In the genomic region with DNA sequence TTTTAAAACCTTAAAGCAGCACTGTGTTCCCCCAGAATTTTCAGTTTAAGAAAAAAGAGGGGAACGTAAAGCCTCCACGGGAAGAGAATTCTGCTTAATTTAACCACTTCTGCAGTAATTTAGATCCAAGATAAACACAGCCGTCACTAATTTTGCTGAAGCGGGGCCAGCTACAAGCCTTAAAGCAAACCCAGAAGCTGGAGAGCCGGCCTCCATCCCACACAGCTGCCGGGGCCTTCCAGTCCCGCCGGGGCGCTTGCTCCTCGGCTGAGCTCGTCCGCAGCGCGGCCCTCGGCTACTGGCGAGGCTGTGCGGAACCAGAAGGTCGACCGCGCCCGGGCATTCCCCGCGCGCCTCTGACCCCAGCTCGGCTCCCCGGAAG, we compare ENCODE assay signal across 8 cellular contexts. TPM values are rescaled to one million over a fixed set of nuclear protein-coding genes. Genes with fewer than 3 reads are reported as not detected.
DNase-seq lines count a peak whose midpoint lies in the region; ATAC-seq, FAIRE-seq and TF ChIP-seq lines count a peak whose summit lies in the region.

No MANE protein-coding gene starts in this region.

- H2BK15ac ChIP-seq in IMR-90 (ENCODE audit: low read depth, low read length): no peak overlapping the region

- H2AK9ac ChIP-seq in IMR-90 (replicated peaks; ENCODE audit: low read depth, low read length, poor library complexity): peak overlapping the region; percentile 98

- peaks cover 69% of the 10 kb centered on the region for H3K4me1 Mint-ChIP-seq in CD4-positive, alpha-beta T cell (ENCODE audit: low read depth)

- TF ChIP-seq EP300 in K562 (IDR thresholded peaks at IDR 0.05; ENCODE audit: low read length): no peak

- no peaks in the 10 kb centered on the region for H3K9me3 Mint-ChIP-seq in CD4-positive, alpha-beta T cell

- no peak overlapping the region for H4K91ac ChIP-seq in IMR-90 (ENCODE audit: insufficient read depth, low read depth, low read length)

- H4K20me1 ChIP-seq in IMR-90 (ENCODE audit: insufficient read depth, low read length): peaks cover 55% of the 10 kb centered on the region
- H4K20me1 ChIP-seq in K562 (replicated peaks; ENCODE audit: control insufficient read depth, insufficient read depth, low read length): peaks cover 30% of the 10 kb centered on the region

- H3K4me3 ChIP-seq in IMR-90 (ENCODE audit: insufficient read depth, low read depth, low read length): peak overlapping the region; percentile 98
- peak overlapping the region; percentile 92 for H3K4me3 ChIP-seq in K562
- H3K4me3 ChIP-seq in liver (ENCODE audit: low read depth in 1 of 3, low read length in 3 of 3): peak overlapping the region; percentile 69 to 87 (median 78)
- peak overlapping the region; percentile 89 to 100 (median 95) for H3K4me3 ChIP-seq in thyroid gland (replicated peaks in 1 of 3)

- H3K27ac ChIP-seq in CD4-positive, alpha-beta T cell (ENCODE audit: low read depth, low read length): peak overlapping the region; percentile 87
- H3K27ac ChIP-seq in IMR-90 (ENCODE audit: insufficient read depth, low read length) (peak overlapping the region; percentile 95), K562 (ENCODE audit: extremely low read depth, low read depth, low read length) (peak overlapping the region; percentile 94), liver (ENCODE audit: low read depth in 1 of 2, low read length in 2 of 2) (peak overlapping the region; percentile 99 to 100), thyroid gland (peak overlapping the region; percentile 98 to 99 (median 99))

- H2AK5ac ChIP-seq in IMR-90 (ENCODE audit: low read depth, low read length): no peak overlapping the region; the same call in 1 of the 2 replicates

- no peaks in the 10 kb centered on the region for H3K9me3 ChIP-seq in CD4-positive, alpha-beta T cell (ENCODE audit: control insufficient read depth, low read length)
- H3K9me3 ChIP-seq in IMR-90 (ENCODE audit: control insufficient read depth, insufficient read depth, low read length): no peaks in the 10 kb centered on the region
- H3K9me3 ChIP-seq in K562 (replicated peaks; ENCODE audit: control insufficient read depth, insufficient read depth, low read depth, low read length): no peaks in the 10 kb centered on the region
- H3K9me3 ChIP-seq in liver (ENCODE audit: control insufficient read depth in 4 of 4, low read length in 3 of 4): no peaks in the 10 kb centered on the region
- no peaks in the 10 kb centered on the region for H3K9me3 ChIP-seq in thyroid gland

- no peak for TF ChIP-seq RAD21 in IMR-90 (IDR thresholded peaks at IDR 0.05; ENCODE audit: low read length)
- no peak for TF ChIP-seq RAD21 in K562 (CRISPR knock-in tag; conservative IDR thresholded peaks at IDR 0.05 in 1 of 2, IDR thresholded peaks at IDR 0.05 in 1 of 2)
- TF ChIP-seq RAD21 in liver (IDR thresholded peaks at IDR 0.05): peak in 1 of 2 donors; percentile 4

- POLR2A ChIA-PET in CD4-positive, alpha-beta T cell (lab: Charles Lee): interaction anchor here (0.6 to 3.3 kb wide), 8 partner anchors 9 to 1920 kb away, joined by 3 to 28 read pairs (median 5); a partner anchor contains a TSS
- POLR2A ChIA-PET in IMR-90 (lab: Charles Lee; ENCODE audit: unreplicated experiment): interaction anchor here (0.6 kb wide), 1 partner anchor 253 kb away, joined by 5 read pairs; no protein-coding TSS in a partner anchor
- POLR2A ChIA-PET in K562 (lab: Yijun Ruan, JAX): interaction anchor here (0.6 to 2.8 kb wide), 8 partner anchors 9 to 325 kb away, joined by 3 to 9 read pairs (median 3); no protein-coding TSS in a partner anchor

- no peaks in the 10 kb centered on the region for H3K27me3 ChIP-seq in CD4-positive, alpha-beta T cell (ENCODE audit: control insufficient read depth, insufficient read depth, low read length)
- H3K27me3 ChIP-seq in IMR-90 (ENCODE audit: control insufficient read depth, insufficient read depth, low read length) (no peaks in the 10 kb centered on the region), K562 (ENCODE audit: control insufficient read depth in 2 of 2, insufficient read depth in 2 of 2, low read length in 2 of 2) (no peaks in the 10 kb centered on the region), liver (ENCODE audit: control insufficient read depth in 4 of 4, insufficient read depth in 4 of 4, low read length in 3 of 4) (no peaks in the 10 kb centered on the region), thyroid gland (no peaks in the 10 kb centered on the region)

- H3K27ac Mint-ChIP-seq in CD4-positive, alpha-beta T cell: peak overlapping the region; percentile 84

- CTCF ChIA-PET in CD4-positive, alpha-beta T cell (lab: Charles Lee): interaction anchor here (1.3 kb wide), 1 partner anchor 9 kb away, joined by 3 read pairs; no protein-coding TSS in a partner anchor
- CTCF ChIA-PET in IMR-90 (lab: Yijun Ruan, JAX): interaction anchor here (0.6 to 1.3 kb wide), 2 partner anchors 20 to 135 kb away, joined by 3 to 4 read pairs; no protein-coding TSS in a partner anchor
- CTCF ChIA-PET in K562 (lab: Yijun Ruan, JAX; ENCODE audit: low intra/inter-chr PET ratio): no interaction called here

- in situ Hi-C loops in IMR-90 (cut with MboI; ENCODE audit: low sequenced_read_pairs): no loop called here
- in situ Hi-C loops in K562 (cut with MboI): no loop called here

- TF ChIP-seq POLR2A in IMR-90 (IDR thresholded peaks at IDR 0.05; ENCODE audit: low read depth, low read length) (no peak), K562 (conservative IDR thresholded peaks at IDR 0.05) (no peak), thyroid gland (IDR thresholded peaks at IDR 0.05) (no peak)

- H3K56ac ChIP-seq in IMR-90 (ENCODE audit: extremely low read depth, insufficient read depth, low read length): peak overlapping the region; percentile 73

- no TSS peak for BruUV-seq in IMR-90 (replicated peaks; lab: Mats Ljungman, UMichigan)
- no TSS peak for BruUV-seq in K562 (replicated peaks; lab: Mats Ljungman, UMichigan)

- no peak overlapping the region for H4K5ac ChIP-seq in IMR-90 (ENCODE audit: low read depth, low read length)

- H3K79me1 ChIP-seq in IMR-90 (ENCODE audit: low read depth in 1 of 2, low read length in 2 of 2): peaks cover 11 to 43% of the 10 kb centered on the region in 2 experiments

- H3K23ac ChIP-seq in IMR-90 (ENCODE audit: low read depth, low read length): peak overlapping the region; percentile 64; the same call in 1 of the 2 replicates

- H3K9ac ChIP-seq in IMR-90 (ENCODE audit: low read depth, low read length): peak overlapping the region; percentile 75
- peak overlapping the region; percentile 88 to 99 for H3K9ac ChIP-seq in K562 (ENCODE audit: insufficient read depth in 1 of 2, low read depth in 2 of 2, low read length in 2 of 2)
- peak overlapping the region; percentile 96 to 98 for H3K9ac ChIP-seq in liver (ENCODE audit: low read depth in 1 of 2, low read length in 2 of 2)

- peak in 1 of 10 experiments; percentile 10 for DNase-seq in CD4-positive, alpha-beta T cell
- DNase-seq in IMR-90 (no peak), K562 (ENCODE audit: extremely low read depth in 1 of 4, low spot score in 3 of 4) (no peak), thyroid gland (no peak)
- no peak for DNase-seq in central memory CD4-positive, alpha-beta T cell

- no peak overlapping the region; the same call in 1 of the 2 replicates for H3K18ac ChIP-seq in IMR-90 (ENCODE audit: low read depth, low read length)

- no peak overlapping the region for H4K8ac ChIP-seq in IMR-90 (ENCODE audit: low read depth in 2 of 2, low read length in 2 of 2)

- peak overlapping the region; percentile 76; the same call in 1 of the 2 replicates for H3K14ac ChIP-seq in IMR-90 (replicated peaks; ENCODE audit: low read depth, low read length)

- H3K36me3 Mint-ChIP-seq in CD4-positive, alpha-beta T cell (ENCODE audit: low read depth): peaks cover 30% of the 10 kb centered on the region

- TF ChIP-seq CTCF in CD4-positive, alpha-beta T cell (IDR thresholded peaks at IDR 0.05): no peak
- TF ChIP-seq CTCF in IMR-90 (conservative IDR thresholded peaks at IDR 0.05; ENCODE audit: low read depth, low read length) (no peak), K562 (IDR thresholded peaks at IDR 0.05 in 2 of 3, conservative IDR thresholded peaks at IDR 0.05 in 1 of 3; ENCODE audit: insufficient read depth in 2 of 3, low read depth in 1 of 3, low read length in 3 of 3) (no peak), liver (IDR thresholded peaks at IDR 0.05; ENCODE audit: low read depth, low read length, missing input control) (no peak), thyroid gland (IDR thresholded peaks at IDR 0.05) (no peak)

- no peak overlapping the region for H2BK20ac ChIP-seq in IMR-90 (ENCODE audit: low read depth, low read length)

- H3K4me2 ChIP-seq in IMR-90 (ENCODE audit: low read depth, low read length): peak overlapping the region; percentile 100; the same call in 1 of the 2 replicates
- H3K4me2 ChIP-seq in K562 (ENCODE audit: insufficient read depth, low read length): peak overlapping the region; percentile 80

- no peaks in the 10 kb centered on the region for H3K27me3 Mint-ChIP-seq in CD4-positive, alpha-beta T cell

- WGBS in IMR-90 (ENCODE audit: extremely low coverage in 2 of 2, insufficient read length in 1 of 2), 2 experiments: 0% methylated on average over 20 of the region's 26 CpGs; no CpG with 5 or more reads in 1 of the 2 experiments
- 0% methylated on average over 23 of the region's 26 CpGs for WGBS in K562 (ENCODE audit: insufficient coverage, low coverage, missing lambda C conversion rate)
- under 1% methylated on average over 26 of the region's 26 CpGs for WGBS in liver
- 0 to 1% methylated on average over 3 to 11 of the region's 26 CpGs for WGBS in thyroid gland, 2 donors

- peak overlapping the region; percentile 32 for H3K4ac ChIP-seq in IMR-90 (ENCODE audit: low read depth, low read length)

- H3K4me1 ChIP-seq in IMR-90 (ENCODE audit: control insufficient read depth, insufficient read depth, low read length) (peaks cover 10% of the 10 kb centered on the region), K562 (replicated peaks in 1 of 2; ENCODE audit: control insufficient read depth in 2 of 2, insufficient read depth in 2 of 2, low read length in 2 of 2) (peaks cover 4 to 24% of the 10 kb centered on the region in 2 experiments; a peak in 4 of 5 replicates), liver (ENCODE audit: control insufficient read depth in 4 of 4, insufficient read depth in 4 of 4, low read length in 3 of 4) (peaks cover 8 to 46% (median 26%) of the 10 kb centered on the region in 4 donors), thyroid gland (peaks cover 14 to 42% of the 10 kb centered on the region in 2 donors)

- H2BK5ac ChIP-seq in IMR-90 (ENCODE audit: low read depth, low read length, poor library complexity, severe bottlenecking): peak overlapping the region; percentile 88

- dilution Hi-C loops in IMR-90 (cut with HindIII; ENCODE audit: low sequenced_read_pairs, unreplicated experiment): no loop called here

- H3K79me2 ChIP-seq in K562 (ENCODE audit: control insufficient read depth, insufficient read depth, low read length): peaks cover 67% of the 10 kb centered on the region

- peaks cover 11% of the 10 kb centered on the region for H3K9me1 ChIP-seq in IMR-90 (ENCODE audit: insufficient read depth, low read length)
- H3K9me1 ChIP-seq in K562 (ENCODE audit: control insufficient read depth, insufficient read depth, low read length): no peaks in the 10 kb centered on the region

- H3K36me3 ChIP-seq in IMR-90 (ENCODE audit: control insufficient read depth, insufficient read depth, low read length): peaks cover 10% of the 10 kb centered on the region
- H3K36me3 ChIP-seq in K562 (ENCODE audit: control insufficient read depth, insufficient read depth, low read length): peaks cover 30% of the 10 kb centered on the region
- peaks cover 0 to 12% (median 2%) of the 10 kb centered on the region in 4 donors for H3K36me3 ChIP-seq in liver (ENCODE audit: control insufficient read depth in 4 of 4, insufficient read depth in 3 of 4, low read depth in 1 of 4, low read length in 3 of 4)
- H3K36me3 ChIP-seq in thyroid gland: peaks cover 3 to 8% of the 10 kb centered on the region in 2 donors

- FAIRE-seq in K562 (lab: Jason Lieb, UNC): no peak

- no peak overlapping the region for H2BK120ac ChIP-seq in IMR-90 (ENCODE audit: low read depth, low read length)

- ATAC-seq in CD4-positive, alpha-beta T cell (ENCODE audit: poor library complexity): no peak
- ATAC-seq in IMR-90 (ENCODE audit: low read depth) (no peak), K562 (peak; percentile 16), GM19328 (IDR thresholded peaks at IDR 0.05; ENCODE audit: unreplicated experiment) (no peak), HG02973 (IDR thresholded peaks at IDR 0.05; ENCODE audit: unreplicated experiment) (no peak)

- H2AFZ ChIP-seq in IMR-90 (replicated peaks; ENCODE audit: low read length, poor library complexity) (peak overlapping the region; percentile 96), K562 (ENCODE audit: low read depth, low read length) (0 out of 2 replicates have a peak overlapping the region, but pooled peaks have one; percentile 30)

- peak overlapping the region; percentile 94 for H3K4me3 Mint-ChIP-seq in CD4-positive, alpha-beta T cell

- intact Hi-C loops in CD4-positive, alpha-beta T cell (cut with DNase I, micrococcal nuclease): loop anchor here (2.0 to 10.0 kb wide), 10 partner anchors 197 to 1671 kb away; a partner anchor contains a TSS
- intact Hi-C loops in IMR-90 (cut with micrococcal nuclease) (loop anchor here (2.0 to 5.0 kb wide), 4 partner anchors 42 to 547 kb away; no protein-coding TSS in a partner anchor), K562 (cut with micrococcal nuclease) (loop anchor here (2.0 to 10.0 kb wide), 3 partner anchors 39 to 459 kb away; a partner anchor contains a TSS), thyroid gland (cut with DNase I) (loop anchor here (5.0 to 10.0 kb wide), 2 partner anchors 42 to 199 kb away; a partner anchor contains a TSS)

RNA-seq across cellular contexts. Expression of a gene that starts 1.0 kb away (rescaled TPM):
- 10 to 100 TPM; 75.5 to 83.8 TPM for total RNA-seq in CD4-positive, alpha-beta T cell
- total RNA-seq in IMR-90 (2012; rRNA removed): 18.3 and 24.2 TPM in 2 replicates
- 24.2 and 31.1 TPM in 2 replicates for polyA plus RNA-seq in IMR-90 (2012; rRNA removed)
- 7.4 and 11.9 TPM in 2 replicates for polyA plus RNA-seq in IMR-90 (2012; cell fraction: cytosol; rRNA removed)
- polyA plus RNA-seq in IMR-90 (2012; cell fraction: nucleus; rRNA removed; ENCODE audit: low replicate concordance): 105 and 271 TPM in 2 replicates
- total RNA-seq in K562 (2011; cell fraction: chromatin; rRNA removed; ENCODE audit: low replicate concordance): 178 and 324 TPM in 2 replicates
- 159 and 175 TPM in 2 replicates for total RNA-seq in K562 (2011; cell fraction: nucleolus; rRNA removed)
- total RNA-seq in K562 (2011; cell fraction: nucleoplasm; rRNA removed): 205 and 428 TPM in 2 replicates
- total RNA-seq in K562 (2014; rRNA removed): 45.0 and 50.2 TPM in 2 replicates
- 53.0 and 67.7 TPM in 2 replicates for total RNA-seq in K562 (2014; rRNA removed; fragmentation: Illumina TruSeq; extraction: Trizol)
- 45.4 and 61.9 TPM in 2 replicates for total RNA-seq in K562 (2015; rRNA removed; fragmentation: Illumina TruSeq; extraction: Trizol)
- total RNA-seq in K562 (2021): 46.9 and 55.0 TPM in 2 replicates
- polyA plus RNA-seq in K562 (2011; rRNA removed): 169 and 183 TPM in 2 replicates
- 54.2 and 61.3 TPM in 2 replicates for polyA plus RNA-seq in K562 (2011; cell fraction: cytosol; rRNA removed)
- 416 and 593 TPM in 2 replicates for polyA plus RNA-seq in K562 (2011; cell fraction: nucleus; rRNA removed)
- polyA plus RNA-seq in K562 (2012): 32.3 and 57.8 TPM in 2 replicates
- polyA plus RNA-seq in K562 (2014; fragmentation: Illumina TruSeq; extraction: Trizol): 21.7 and 23.2 TPM in 2 replicates
- 10 to 100 TPM; 22.1 to 31.0 TPM for polyA plus RNA-seq in K562 (2014; fragmentation: Nextera tagmentation; extraction: Ambion mirVana)
- 36.8 and 40.2 TPM in 2 replicates for polyA plus RNA-seq in K562 (2014; rRNA removed)
- polyA minus RNA-seq in K562 (2011; rRNA and poly(A)+ RNA removed): 108 and 129 TPM in 2 replicates
- polyA minus RNA-seq in K562 (2011; cell fraction: cytosol; rRNA and poly(A)+ RNA removed): 91.0 and 108 TPM in 2 replicates
- 588 and 736 TPM in 2 replicates for polyA minus RNA-seq in K562 (2011; cell fraction: nucleus; rRNA and poly(A)+ RNA removed)
- total RNA-seq in liver: 10 to 100 TPM; 44.1 to 74.1 TPM
- 10 to 100 TPM; 18.8 to 61.7 TPM for polyA plus RNA-seq in liver
- 100 to 1,000 TPM; 105 to 168 (median 135) TPM for total RNA-seq in thyroid gland
